8 cellular contexts compared by ENCODE assay signal in the genomic region with DNA sequence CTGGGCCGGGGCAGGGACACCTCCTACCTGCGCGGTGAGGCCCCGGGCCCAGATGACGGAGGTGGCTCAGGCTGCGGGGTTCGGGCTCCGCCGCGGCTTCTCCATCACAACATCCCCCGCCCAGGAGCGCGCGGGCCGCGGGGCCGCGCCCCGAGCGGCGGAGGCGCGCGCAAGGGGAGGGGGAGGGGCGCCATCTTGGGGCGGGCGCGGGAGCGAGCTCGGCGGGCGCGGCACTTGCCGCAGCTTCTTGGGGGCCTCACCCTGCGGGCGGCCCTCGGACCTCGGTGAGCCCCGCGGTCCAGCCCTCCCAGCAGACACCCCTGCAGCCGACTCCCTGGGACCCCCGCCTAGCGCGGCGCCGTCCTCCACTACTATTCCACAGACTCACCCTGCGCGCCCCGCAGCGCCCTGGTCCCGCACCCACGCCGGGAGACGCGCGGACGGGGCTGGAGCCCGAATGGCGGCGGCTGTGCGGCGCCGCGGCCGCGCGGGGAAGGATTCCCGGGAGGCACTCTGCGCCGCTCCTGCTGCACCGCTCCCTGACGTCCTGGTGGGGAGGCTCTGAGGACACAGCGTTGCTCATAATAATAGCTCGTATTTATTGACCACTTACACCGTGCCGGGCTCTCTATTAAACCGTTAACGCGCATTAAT. TPM values are rescaled to one million over a fixed set of nuclear protein-coding genes. Genes with fewer than 3 reads are reported as not detected.
DNase-seq lines count a peak whose midpoint lies in the region; FAIRE-seq and TF ChIP-seq lines count a peak whose summit lies in the region.

A gene (minus strand): TSS at position 137 of the 654 bp plus-strand sequence. CDS start 7,747 bp downstream, outside the sequence.

- H3K9me3 ChIP-seq in HEK293 (ENCODE audit: control insufficient read depth, insufficient read depth, low read depth, low read length): no peaks in the 10 kb centered on the region
- no peaks in the 10 kb centered on the region for H3K9me3 ChIP-seq in endocrine pancreas (ENCODE audit: control insufficient read depth, low read length)

- POLR2A ChIA-PET in HEK293 (lab: Yijun Ruan, JAX): interaction anchor here (0.6 to 2.3 kb wide), 16 partner anchors 9 to 264 kb away, joined by 3 to 26 read pairs (median 5); a partner anchor contains a TSS

- H3K36me3 ChIP-seq in HEK293 (ENCODE audit: control insufficient read depth in 2 of 2, insufficient read depth in 1 of 2, low read length in 2 of 2) (no peaks in the 10 kb centered on the region), endocrine pancreas (ENCODE audit: control insufficient read depth, insufficient read depth, low read length) (no peaks in the 10 kb centered on the region)

- CTCF ChIA-PET in HEK293 (lab: Yijun Ruan, JAX): interaction anchor here (1.0 to 1.9 kb wide), 2 partner anchors 20 to 40 kb away, joined by 6 read pairs; no protein-coding TSS in a partner anchor

- TF ChIP-seq CTCF in HEK293 (tag by site-specific recombination; IDR thresholded peaks at IDR 0.05): no peak

- no peaks in the 10 kb centered on the region for H3K27me3 ChIP-seq in endocrine pancreas (ENCODE audit: control insufficient read depth, insufficient read depth, low read length)

- FAIRE-seq in GM19239 (lab: Jason Lieb, UNC): no peak

- H3K27ac ChIP-seq in HEK293 (ENCODE audit: extremely low read depth, low read depth, low read length): peak within 1 kb of the TSS; percentile 69; the same call in 1 of the 2 replicates

- peak; percentile 69 for DNase-seq in Daoy (ENCODE audit: low read depth)
- peak; percentile 34 to 84 for DNase-seq in NCI-H526 (lab: John Stamatoyannopoulos, UW)
- DNase-seq in activated CD8-positive, alpha-beta memory T cell treated with anti-CD3 and anti-CD28 coated beads, Interleukin-2, amount 50 U/mL, for 4 hours: peak; percentile 74
- peak; percentile 49 for DNase-seq in mesenteric fat pad (ENCODE audit: low spot score)
- peak; percentile 41 for DNase-seq in stimulated activated CD8-positive, alpha-beta memory T cell treated with anti-CD3 and anti-CD28 coated beads, Interleukin-12 subunit alpha, Interleukin-12 subunit beta, amount 100 ng/mL, for 24 hours (ENCODE audit: extremely low read depth)
- DNase-seq in GM19239 (ENCODE audit: insufficient read length, low spot score): no peak

- no peaks in the 10 kb centered on the region for H3K4me1 ChIP-seq in HEK293 (ENCODE audit: control insufficient read depth, insufficient read depth, low read length)
- peaks cover 13% of the 10 kb centered on the region for H3K4me1 ChIP-seq in endocrine pancreas (ENCODE audit: control insufficient read depth, insufficient read depth, low read length)

- peak within 1 kb of the TSS; percentile 79 for H3K9ac ChIP-seq in endocrine pancreas (ENCODE audit: control insufficient read depth, insufficient read depth, low read length)

- peak within 1 kb of the TSS; percentile 92 for H3K4me3 ChIP-seq in HEK293 (ENCODE audit: low read depth, low read length)
- H3K4me3 ChIP-seq in endocrine pancreas (ENCODE audit: control insufficient read depth, insufficient read depth, low read length): peak within 1 kb of the TSS; percentile 80

TF ChIP-seq in HEK293, 187 proteins besides CTCF, POLR2A, EP300 and RAD21 (continues in another document):
- TF ChIP-seq ZBTB21 (tag by site-specific recombination; IDR thresholded peaks at IDR 0.05) (no peak), ZNF530 (tag by site-specific recombination; IDR thresholded peaks at IDR 0.05; ENCODE audit: low read depth) (no peak), ZNF404 (tag by site-specific recombination; IDR thresholded peaks at IDR 0.05) (no peak), ZNF335 (tag by site-specific recombination; conservative IDR thresholded peaks at IDR 0.05) (peak; percentile 15; the same call in 1 of the 2 replicates), YY1 (tag by site-specific recombination; IDR thresholded peaks at IDR 0.05) (peak; percentile 68), ZSCAN30 (tag by site-specific recombination; IDR thresholded peaks at IDR 0.05) (peak; percentile 31; the same call in 1 of the 2 replicates), ZNF561 (tag by site-specific recombination; IDR thresholded peaks at IDR 0.05; ENCODE audit: borderline replicate concordance) (0 out of 2 replicates have a peak, but pooled peaks have one; percentile 37), ZNF350 (tag by site-specific recombination; IDR thresholded peaks at IDR 0.05) (no peak), REPIN1 (tag by site-specific recombination; IDR thresholded peaks at IDR 0.05; ENCODE audit: low read depth) (no peak), GLIS2 (tag by site-specific recombination; IDR thresholded peaks at IDR 0.05) (peak; percentile 67), WT1 (tag by site-specific recombination; IDR thresholded peaks at IDR 0.05) (no peak), ZNF571 (tag by site-specific recombination; IDR thresholded peaks at IDR 0.05) (no peak), KLF10 (tag by site-specific recombination; IDR thresholded peaks at IDR 0.05) (no peak; the same call in 1 of the 2 replicates), SP2 (tag by site-specific recombination; IDR thresholded peaks at IDR 0.05) (no peak), KLF9 (tag by site-specific recombination; IDR thresholded peaks at IDR 0.05; ENCODE audit: low read depth) (no peak), ZNF660 (tag by site-specific recombination; IDR thresholded peaks at IDR 0.05) (no peak), RBAK (tag by site-specific recombination; IDR thresholded peaks at IDR 0.05) (no peak), ZBTB8A (tag by site-specific recombination; IDR thresholded peaks at IDR 0.05) (peak; percentile 65; the same call in 1 of the 2 replicates), ZNF169 (tag by site-specific recombination; IDR thresholded peaks at IDR 0.05) (no peak), ZNF610 (tag by site-specific recombination; IDR thresholded peaks at IDR 0.05; ENCODE audit: borderline replicate concordance) (peak; percentile 64; the same call in 1 of the 2 replicates), ZNF133 (tag by site-specific recombination; IDR thresholded peaks at IDR 0.05) (no peak)
- TF ChIP-seq, protein P1, sequence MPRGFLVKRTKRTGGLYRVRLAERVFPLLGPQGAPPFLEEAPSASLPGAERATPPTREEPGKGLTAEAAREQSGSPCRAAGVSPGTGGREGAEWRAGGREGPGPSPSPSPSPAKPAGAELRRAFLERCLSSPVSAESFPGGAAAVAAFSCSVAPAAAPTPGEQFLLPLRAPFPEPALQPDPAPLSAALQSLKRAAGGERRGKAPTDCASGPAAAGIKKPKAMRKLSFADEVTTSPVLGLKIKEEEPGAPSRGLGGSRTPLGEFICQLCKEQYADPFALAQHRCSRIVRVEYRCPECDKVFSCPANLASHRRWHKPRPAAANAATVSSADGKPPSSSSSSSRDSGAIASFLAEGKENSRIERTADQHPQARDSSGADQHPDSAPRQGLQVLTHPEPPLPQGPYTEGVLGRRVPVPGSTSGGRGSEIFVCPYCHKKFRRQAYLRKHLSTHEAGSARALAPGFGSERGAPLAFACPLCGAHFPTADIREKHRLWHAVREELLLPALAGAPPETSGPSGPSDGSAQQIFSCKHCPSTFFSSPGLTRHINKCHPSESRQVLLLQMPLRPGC (tag by site-specific recombination; IDR thresholded peaks at IDR 0.05): no peak
- TF ChIP-seq, protein P2, sequence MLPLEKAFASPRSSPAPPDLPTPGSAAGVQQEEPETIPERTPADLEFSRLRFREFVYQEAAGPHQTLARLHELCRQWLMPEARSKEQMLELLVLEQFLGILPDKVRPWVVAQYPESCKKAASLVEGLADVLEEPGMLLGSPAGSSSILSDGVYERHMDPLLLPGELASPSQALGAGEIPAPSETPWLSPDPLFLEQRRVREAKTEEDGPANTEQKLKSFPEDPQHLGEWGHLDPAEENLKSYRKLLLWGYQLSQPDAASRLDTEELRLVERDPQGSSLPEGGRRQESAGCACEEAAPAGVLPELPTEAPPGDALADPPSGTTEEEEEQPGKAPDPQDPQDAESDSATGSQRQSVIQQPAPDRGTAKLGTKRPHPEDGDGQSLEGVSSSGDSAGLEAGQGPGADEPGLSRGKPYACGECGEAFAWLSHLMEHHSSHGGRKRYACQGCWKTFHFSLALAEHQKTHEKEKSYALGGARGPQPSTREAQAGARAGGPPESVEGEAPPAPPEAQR (tag by site-specific recombination; IDR thresholded peaks at IDR 0.05): no peak
- TF ChIP-seq, protein P3, sequence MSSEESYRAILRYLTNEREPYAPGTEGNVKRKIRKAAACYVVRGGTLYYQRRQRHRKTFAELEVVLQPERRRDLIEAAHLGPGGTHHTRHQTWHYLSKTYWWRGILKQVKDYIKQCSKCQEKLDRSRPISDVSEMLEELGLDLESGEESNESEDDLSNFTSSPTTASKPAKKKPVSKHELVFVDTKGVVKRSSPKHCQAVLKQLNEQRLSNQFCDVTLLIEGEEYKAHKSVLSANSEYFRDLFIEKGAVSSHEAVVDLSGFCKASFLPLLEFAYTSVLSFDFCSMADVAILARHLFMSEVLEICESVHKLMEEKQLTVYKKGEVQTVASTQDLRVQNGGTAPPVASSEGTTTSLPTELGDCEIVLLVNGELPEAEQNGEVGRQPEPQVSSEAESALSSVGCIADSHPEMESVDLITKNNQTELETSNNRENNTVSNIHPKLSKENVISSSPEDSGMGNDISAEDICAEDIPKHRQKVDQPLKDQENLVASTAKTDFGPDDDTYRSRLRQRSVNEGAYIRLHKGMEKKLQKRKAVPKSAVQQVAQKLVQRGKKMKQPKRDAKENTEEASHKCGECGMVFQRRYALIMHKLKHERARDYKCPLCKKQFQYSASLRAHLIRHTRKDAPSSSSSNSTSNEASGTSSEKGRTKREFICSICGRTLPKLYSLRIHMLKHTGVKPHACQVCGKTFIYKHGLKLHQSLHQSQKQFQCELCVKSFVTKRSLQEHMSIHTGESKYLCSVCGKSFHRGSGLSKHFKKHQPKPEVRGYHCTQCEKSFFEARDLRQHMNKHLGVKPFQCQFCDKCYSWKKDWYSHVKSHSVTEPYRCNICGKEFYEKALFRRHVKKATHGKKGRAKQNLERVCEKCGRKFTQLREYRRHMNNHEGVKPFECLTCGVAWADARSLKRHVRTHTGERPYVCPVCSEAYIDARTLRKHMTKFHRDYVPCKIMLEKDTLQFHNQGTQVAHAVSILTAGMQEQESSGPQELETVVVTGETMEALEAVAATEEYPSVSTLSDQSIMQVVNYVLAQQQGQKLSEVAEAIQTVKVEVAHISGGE (tag by site-specific recombination; conservative IDR thresholded peaks at IDR 0.05; ENCODE audit: low read depth): peak; percentile 68

RNA-seq across cellular contexts. Expression of the gene that starts here (rescaled TPM):
- total RNA-seq in Daoy (2014; rRNA removed; shearing (Covaris generic)): 6.2 and 6.7 TPM in 2 replicates
- total RNA-seq in mesenteric fat pad: 31.3 TPM
